Comparison of ENCODE assay signal across 1 cellular context in the genomic region with DNA sequence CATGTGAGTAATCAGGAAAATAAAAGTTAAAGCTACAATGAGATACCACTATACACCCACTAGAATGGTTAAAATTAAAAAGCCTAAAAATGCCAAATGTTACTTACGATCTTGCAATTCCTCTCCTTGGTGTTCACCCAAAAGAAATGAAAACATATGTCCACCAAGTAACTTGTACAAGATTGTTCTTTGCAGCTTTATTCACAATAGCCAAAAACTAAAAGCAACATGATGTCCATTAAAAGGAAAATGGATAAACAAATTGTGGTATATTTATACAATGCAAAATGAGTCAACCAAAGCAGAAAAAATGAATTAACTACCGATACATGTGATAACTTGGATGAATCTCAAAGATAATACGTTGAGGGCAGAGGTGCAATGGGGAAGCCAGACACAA.
TF ChIP-seq lines count a peak whose summit lies in the region.

No MANE protein-coding gene starts in this region.

TF ChIP-seq in IMR-90, 13 proteins besides CTCF, POLR2A, EP300 and RAD21 (continued from another document):
- TF ChIP-seq, protein P1, sequence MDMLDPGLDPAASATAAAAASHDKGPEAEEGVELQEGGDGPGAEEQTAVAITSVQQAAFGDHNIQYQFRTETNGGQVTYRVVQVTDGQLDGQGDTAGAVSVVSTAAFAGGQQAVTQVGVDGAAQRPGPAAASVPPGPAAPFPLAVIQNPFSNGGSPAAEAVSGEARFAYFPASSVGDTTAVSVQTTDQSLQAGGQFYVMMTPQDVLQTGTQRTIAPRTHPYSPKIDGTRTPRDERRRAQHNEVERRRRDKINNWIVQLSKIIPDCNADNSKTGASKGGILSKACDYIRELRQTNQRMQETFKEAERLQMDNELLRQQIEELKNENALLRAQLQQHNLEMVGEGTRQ (IDR thresholded peaks at IDR 0.05; ENCODE audit: low read depth, low read length): no peak
- TF ChIP-seq CHD1 (IDR thresholded peaks at IDR 0.05; ENCODE audit: low read depth, low read length) (no peak), RFX5 (IDR thresholded peaks at IDR 0.05; ENCODE audit: low read depth, low read length) (no peak)
